1 cellular context compared by ENCODE assay signal in genomic region chr11:6925007-6925577, GRCh38.
TF ChIP-seq lines count a peak whose summit lies in the region.

No MANE protein-coding gene starts in this region.

TF ChIP-seq in H1, 55 proteins besides CTCF, POLR2A, EP300 and RAD21:
- TF ChIP-seq PHF8 (conservative IDR thresholded peaks at IDR 0.05; ENCODE audit: low read depth, low read length) = no peak
- no peak for TF ChIP-seq ATF3 (IDR thresholded peaks at IDR 0.05; ENCODE audit: insufficient read depth, low read depth, low read length)
- no peak for TF ChIP-seq KDM5A (IDR thresholded peaks at IDR 0.05; ENCODE audit: low read length)
- no peak for TF ChIP-seq HDAC6 (IDR thresholded peaks at IDR 0.05; ENCODE audit: low read depth, low read length)
- no peak for TF ChIP-seq TCF12 (IDR thresholded peaks at IDR 0.05; ENCODE audit: low read depth, low read length)
- TF ChIP-seq CHD1 (IDR thresholded peaks at IDR 0.05; ENCODE audit: low read depth, low read length) = no peak
- TF ChIP-seq NANOG (IDR thresholded peaks at IDR 0.05; ENCODE audit: insufficient read depth, low read depth, low read length, poor library complexity, severe bottlenecking) = no peak
